7 cellular contexts compared by ENCODE assay signal in genomic region chr5:162189719-162190118, GRCh38.
"Had no signal": no experiment of that assay in that cellular context is flagged by ENCODE, and none has a peak within 500 bp of the region (broad histone marks: within the 10 kb centered on the region; RNA-seq: fewer than 3 reads in every experiment).

No MANE protein-coding gene starts in this region.

- DNase-seq: GDM1, GF-D8 had no signal

- FAIRE-seq: G401.6, GM12891, GM12892, GM18507, GM19239 had no signal
